9 cellular contexts compared by ENCODE assay signal in the genomic region with DNA sequence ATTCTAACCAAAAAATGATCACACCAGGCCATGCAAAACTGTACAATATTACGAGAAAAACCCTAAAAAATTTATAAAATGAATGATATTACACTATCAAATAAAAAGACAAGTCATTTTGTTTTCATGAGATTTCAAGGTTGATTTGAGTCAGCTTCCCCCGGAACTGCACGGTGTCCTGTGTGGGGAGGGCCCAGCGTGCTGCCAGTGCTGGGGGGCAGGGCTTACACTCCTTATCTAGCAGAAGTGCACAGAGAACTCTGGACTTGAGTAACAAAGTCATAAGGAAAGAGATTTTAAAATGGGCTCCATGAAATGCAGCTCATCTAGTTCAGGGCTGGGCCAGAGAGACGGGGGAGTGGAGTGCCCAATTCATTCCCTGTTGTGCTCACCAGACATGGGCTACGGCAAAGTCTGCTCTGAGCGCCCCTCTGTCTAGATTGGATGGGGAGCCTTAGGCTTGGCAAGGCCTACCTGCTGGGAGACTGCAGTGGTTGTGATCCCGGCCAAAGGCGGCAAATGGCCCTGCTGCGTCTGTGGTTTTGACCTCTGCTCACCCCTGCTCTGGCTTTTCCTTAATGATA. TPM values are rescaled to one million over a fixed set of nuclear protein-coding genes. Genes with fewer than 3 reads are reported as not detected.
DNase-seq lines count a peak whose midpoint lies in the region; ATAC-seq, FAIRE-seq and TF ChIP-seq lines count a peak whose summit lies in the region.
"Had no signal": no experiment of that assay in that cellular context is flagged by ENCODE, and none has a peak within 500 bp of the region (broad histone marks: within the 10 kb centered on the region; RNA-seq: fewer than 3 reads in every experiment).

No MANE protein-coding gene starts in this region.

- FAIRE-seq in RCC 7860 (lab: Jason Lieb, UNC) = no peak
- FAIRE-seq: A204.1 had no signal

- H4K20me1 ChIP-seq in smooth muscle cell (ENCODE audit: low read depth) = no peaks in the 10 kb centered on the region
- H4K20me1 ChIP-seq in neural progenitor cell (ENCODE audit: low read depth) = no peaks in the 10 kb centered on the region

- intact Hi-C loops in activated B cell treated with CpG ODN at 0.5 μM for 24 hours (cut with micrococcal nuclease) = loop anchor here (2.0 kb wide), 1 partner anchor 49 kb away; a partner anchor contains a TSS

- H3K4me2 ChIP-seq in smooth muscle cell (no peak overlapping the region), neural progenitor cell (no peak overlapping the region)

- no peaks in the 10 kb centered on the region for H3K27me3 Mint-ChIP-seq in activated B cell treated with CpG ODN at 0.5 μM for 24 hours
- H3K27me3 Mint-ChIP-seq in effector memory CD8-positive, alpha-beta T cell = no peaks in the 10 kb centered on the region
- H3K27me3 Mint-ChIP-seq in neural progenitor cell (ENCODE audit: insufficient read depth, low read depth) = peaks cover 1% of the 10 kb centered on the region

- TF ChIP-seq CTCF in activated B cell treated with CpG ODN at 0.5 μM for 24 hours (IDR thresholded peaks at IDR 0.05) (no peak), smooth muscle cell (IDR thresholded peaks at IDR 0.05; ENCODE audit: borderline replicate concordance, insufficient read depth, poor library complexity, severe bottlenecking) (no peak), neural progenitor cell (IDR thresholded peaks at IDR 0.05) (no peak)

- H3K4me1 ChIP-seq in smooth muscle cell (ENCODE audit: low read depth) (peaks cover 22% of the 10 kb centered on the region), neural progenitor cell (peaks cover 41% of the 10 kb centered on the region)

- peak overlapping the region; percentile 1 for H3K4me3 Mint-ChIP-seq in activated B cell treated with CpG ODN at 0.5 μM for 24 hours
- H3K4me3 Mint-ChIP-seq in effector memory CD8-positive, alpha-beta T cell = peak overlapping the region in 1 of 2 donors; percentile 49
- H3K4me3 Mint-ChIP-seq in neural progenitor cell = no peak overlapping the region

- peak overlapping the region; percentile 78 for H3K27ac Mint-ChIP-seq in activated B cell treated with CpG ODN at 0.5 μM for 24 hours
- peak overlapping the region; percentile 67 to 89 for H3K27ac Mint-ChIP-seq in effector memory CD8-positive, alpha-beta T cell
- H3K27ac Mint-ChIP-seq in neural progenitor cell = no peak overlapping the region

- H3K9me3 Mint-ChIP-seq in activated B cell treated with CpG ODN at 0.5 μM for 24 hours = no peaks in the 10 kb centered on the region
- no peaks in the 10 kb centered on the region for H3K9me3 Mint-ChIP-seq in effector memory CD8-positive, alpha-beta T cell
- no peaks in the 10 kb centered on the region for H3K9me3 Mint-ChIP-seq in neural progenitor cell

- peak; percentile 94 for ATAC-seq in activated B cell treated with CpG ODN at 0.5 μM for 24 hours (ENCODE audit: low read depth)
- ATAC-seq in effector memory CD8-positive, alpha-beta T cell (replicated peaks) = peak; percentile 75

- H3K9ac ChIP-seq in smooth muscle cell (ENCODE audit: low read depth) (no peak overlapping the region), neural progenitor cell (no peak overlapping the region)

- H3K36me3 Mint-ChIP-seq in activated B cell treated with CpG ODN at 0.5 μM for 24 hours (ENCODE audit: low read depth) = peaks cover 25% of the 10 kb centered on the region
- peaks cover 9% of the 10 kb centered on the region for H3K36me3 Mint-ChIP-seq in effector memory CD8-positive, alpha-beta T cell (ENCODE audit: insufficient read depth)
- peaks cover 11% of the 10 kb centered on the region for H3K36me3 Mint-ChIP-seq in neural progenitor cell

- peak; percentile 74 for DNase-seq in activated CD8-positive, alpha-beta memory T cell treated with anti-CD3 and anti-CD28 coated beads for 24 hours
- no peak for DNase-seq in activated CD8-positive, alpha-beta memory T cell treated with anti-CD3 and anti-CD28 coated beads, Interleukin-2, amount 50 U/mL, for 48 hours
- DNase-seq in activated B cell treated with CpG ODN at 0.5 μM for 24 hours (no peak), smooth muscle cell (lab: John Stamatoyannopoulos, UW; ENCODE audit: unreplicated experiment) (no peak), neural progenitor cell (ENCODE audit: low spot score) (no peak), RCC 7860 (ENCODE audit: low spot score) (no peak), NCI-H345 treated with DMSO at 0.1 percent for 48 hours (lab: John Stamatoyannopoulos, UW; ENCODE audit: unreplicated experiment) (no peak)
- DNase-seq in effector memory CD8-positive, alpha-beta T cell = peak in 1 of 3 experiments; percentile 36

- 70% methylated on average over 10 of the region's 10 CpGs for WGBS in smooth muscle cell (ENCODE audit: low lambda C conversion rate)

- H3F3A ChIP-seq in smooth muscle cell (ENCODE audit: low read depth) = peaks cover 7% of the 10 kb centered on the region
- H3F3A ChIP-seq in neural progenitor cell (ENCODE audit: low read depth) = peaks cover 41% of the 10 kb centered on the region

- CTCF ChIA-PET in activated B cell treated with CpG ODN at 0.5 μM for 24 hours (lab: Charles Lee) = no interaction called here

- POLR2A ChIA-PET in activated B cell treated with CpG ODN at 0.5 μM for 24 hours (lab: Charles Lee) = interaction anchor here (0.8 kb wide), 1 partner anchor 50 kb away, joined by 6 read pairs; a partner anchor contains a TSS

- H2AFZ ChIP-seq in smooth muscle cell (ENCODE audit: low read depth) (no peak overlapping the region), neural progenitor cell (replicated peaks) (no peak overlapping the region)

- H3K36me3 ChIP-seq in smooth muscle cell (ENCODE audit: low read depth) (no peaks in the 10 kb centered on the region), neural progenitor cell (no peaks in the 10 kb centered on the region)

- H3K27ac ChIP-seq in smooth muscle cell (ENCODE audit: low read depth) (peak overlapping the region; percentile 44), neural progenitor cell (no peak overlapping the region)

- H3K4me1 Mint-ChIP-seq in activated B cell treated with CpG ODN at 0.5 μM for 24 hours (peaks cover 21% of the 10 kb centered on the region), neural progenitor cell (peaks cover 29% of the 10 kb centered on the region)
- H3K4me1 Mint-ChIP-seq in effector memory CD8-positive, alpha-beta T cell (ENCODE audit: low read depth in 2 of 2) = peaks cover 6 to 15% of the 10 kb centered on the region in 2 donors

- H3K9me3 ChIP-seq in smooth muscle cell (replicated peaks; ENCODE audit: low read depth) (no peaks in the 10 kb centered on the region), neural progenitor cell (ENCODE audit: low read depth) (no peaks in the 10 kb centered on the region)

- no peaks in the 10 kb centered on the region for H3K79me2 ChIP-seq in smooth muscle cell (ENCODE audit: low read depth)
- no peaks in the 10 kb centered on the region for H3K79me2 ChIP-seq in neural progenitor cell (ENCODE audit: low read depth)

- H3K4me3 ChIP-seq in smooth muscle cell (no peak overlapping the region), neural progenitor cell (no peak overlapping the region)

- no peaks in the 10 kb centered on the region for H3K27me3 ChIP-seq in smooth muscle cell (ENCODE audit: low read depth)
- no peaks in the 10 kb centered on the region for H3K27me3 ChIP-seq in neural progenitor cell

RNA-seq across cellular contexts. Expression of a gene that starts 50.1 kb away (rescaled TPM):
- total RNA-seq in activated B cell treated with CpG ODN at 0.5 μM for 24 hours (24.7 and 28.5 TPM in 2 replicates), smooth muscle cell (3.1 and 3.4 TPM in 2 replicates), neural progenitor cell (ENCODE audit: low replicate concordance) (13.8 and 18.8 TPM in 2 replicates)
- 3.4 and 4.2 TPM in 2 replicates for polyA plus RNA-seq in smooth muscle cell
